Comparison of ENCODE assay signal across 9 cellular contexts in the genomic region with DNA sequence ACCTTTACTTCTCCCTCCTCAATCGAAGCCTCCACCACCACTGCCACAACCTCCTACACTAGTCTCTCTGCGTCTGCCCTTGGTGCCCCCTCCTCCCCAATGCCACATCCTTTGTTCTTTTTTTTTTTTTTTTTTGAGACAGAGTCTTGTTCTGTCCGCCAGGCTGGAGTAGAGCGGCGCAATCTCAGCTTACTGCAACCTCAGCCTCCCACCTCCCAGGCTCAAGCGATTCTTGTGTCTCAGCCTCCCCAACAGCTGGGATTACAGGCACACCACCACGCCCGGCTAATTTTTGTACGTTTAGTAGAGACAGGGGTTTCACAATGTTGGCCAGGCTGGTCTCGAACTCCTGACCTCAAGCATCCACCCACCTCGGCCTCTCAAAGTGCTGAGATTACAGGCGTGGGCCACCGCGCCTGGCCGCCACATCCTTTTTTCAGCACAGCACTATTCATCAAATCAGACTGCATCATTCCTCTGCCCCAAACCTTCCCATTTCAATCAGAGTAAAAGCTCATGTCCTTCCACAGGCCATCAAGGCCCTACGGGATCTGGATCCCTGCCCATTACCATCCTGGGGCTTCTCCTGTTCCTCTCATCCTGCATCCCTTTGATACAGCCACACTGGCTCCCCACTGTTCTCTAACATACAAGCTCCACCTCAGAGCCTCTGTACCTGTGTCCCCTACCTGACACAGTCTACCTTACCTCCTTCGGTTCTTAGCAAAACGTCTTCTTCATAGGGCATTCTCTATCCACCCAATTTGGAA. TPM values are rescaled to one million over a fixed set of nuclear protein-coding genes. Genes with fewer than 3 reads are reported as not detected.
DNase-seq lines count a peak whose midpoint lies in the region; FAIRE-seq and TF ChIP-seq lines count a peak whose summit lies in the region.
"Had no signal": no experiment of that assay in that cellular context is flagged by ENCODE, and none has a peak within 500 bp of the region (broad histone marks: within the 10 kb centered on the region; RNA-seq: fewer than 3 reads in every experiment).

No MANE protein-coding gene starts in this region.

- H3K9me2 ChIP-seq in SU-DHL-6 (replicated peaks; ENCODE audit: insufficient read depth, low read length): no peaks in the 10 kb centered on the region

- no peak overlapping the region for H3K27ac ChIP-seq in SU-DHL-6 (ENCODE audit: low read depth, low read length)
- no peak overlapping the region for H3K27ac ChIP-seq in RWPE1
- H3K27ac ChIP-seq in adrenal gland: no peak overlapping the region

- WGBS in adrenal gland, 4 donors: 62 to 74% (median 64%) methylated on average over 18 of the region's 18 CpGs

- H3K36me3 ChIP-seq in SU-DHL-6 (ENCODE audit: low read length): peaks cover 6% of the 10 kb centered on the region; the same call in 1 of the 2 replicates
- H3K36me3 ChIP-seq in endocrine pancreas (ENCODE audit: control insufficient read depth, insufficient read depth, low read length): no peaks in the 10 kb centered on the region
- H3K36me3 ChIP-seq in adrenal gland (replicated peaks in 1 of 2): peaks cover 0 to 11% of the 10 kb centered on the region in 2 donors

- TF ChIP-seq POLR2A in GM12891 (IDR thresholded peaks at IDR 0.05; ENCODE audit: low read depth, low read length): no peak
- no peak for TF ChIP-seq POLR2A in adrenal gland (IDR thresholded peaks at IDR 0.05)

- TF ChIP-seq CTCF in SU-DHL-6 (IDR thresholded peaks at IDR 0.05; ENCODE audit: insufficient read depth, low read length, poor library complexity, severe bottlenecking) (no peak), RWPE1 (conservative IDR thresholded peaks at IDR 0.05; ENCODE audit: low read depth) (no peak), adrenal gland (IDR thresholded peaks at IDR 0.05) (no peak)

- peak; percentile 9 for FAIRE-seq in GM12891 (lab: Jason Lieb, UNC)

- intact Hi-C loops in adrenal gland (cut with DNase I): no loop called here

- CTCF ChIA-PET in RWPE1 (lab: Yijun Ruan, JAX): interaction anchor here (0.7 to 1.4 kb wide), 2 partner anchors 27 to 126 kb away, joined by 3 to 7 read pairs; partner anchors contain the start of gene NT5C3B

- H3K4me3 ChIP-seq in SU-DHL-6 (ENCODE audit: insufficient read depth, low read length, poor library complexity, severe bottlenecking) (peak overlapping the region; percentile 78), endocrine pancreas (ENCODE audit: control insufficient read depth, insufficient read depth, low read length) (peak overlapping the region; percentile 89), adrenal gland (peak overlapping the region in 1 of 4 donors; percentile 76)

- peaks cover 65% of the 10 kb centered on the region for H3K79me2 ChIP-seq in SU-DHL-6 (ENCODE audit: insufficient read depth, low read length)

- no peaks in the 10 kb centered on the region for H3K27me3 ChIP-seq in SU-DHL-6 (ENCODE audit: low read length)
- H3K27me3 ChIP-seq in endocrine pancreas (ENCODE audit: control insufficient read depth, insufficient read depth, low read length): no peaks in the 10 kb centered on the region
- H3K27me3 ChIP-seq in adrenal gland: no peaks in the 10 kb centered on the region

- H3K9ac ChIP-seq in SU-DHL-6 (ENCODE audit: low read length): peak overlapping the region; percentile 84
- H3K9ac ChIP-seq in endocrine pancreas (ENCODE audit: control insufficient read depth, insufficient read depth, low read length): peak overlapping the region; percentile 99

- POLR2A ChIA-PET in RWPE1 (lab: Yijun Ruan, JAX; ENCODE audit: low non-redundant PET): interaction anchor here (1.0 kb wide), 1 partner anchor 67 kb away, joined by 3 read pairs; the partner anchor contains the start of gene ODAD4

- H3K9me3 ChIP-seq in SU-DHL-6 (ENCODE audit: insufficient read depth, low read length) (no peaks in the 10 kb centered on the region), endocrine pancreas (ENCODE audit: control insufficient read depth, low read length) (no peaks in the 10 kb centered on the region), adrenal gland (replicated peaks in 1 of 3) (no peaks in the 10 kb centered on the region)

- peak overlapping the region; percentile 82 for H3K4me2 ChIP-seq in SU-DHL-6 (ENCODE audit: low read depth, low read length, poor library complexity, severe bottlenecking)

- H3F3A ChIP-seq in SU-DHL-6 (ENCODE audit: insufficient read depth): peaks cover 16% of the 10 kb centered on the region

- no peak overlapping the region for H2AFZ ChIP-seq in SU-DHL-6 (ENCODE audit: low read depth, low read length, severe bottlenecking)

- H3K4me1 ChIP-seq in endocrine pancreas (ENCODE audit: control insufficient read depth, insufficient read depth, low read length) (peaks cover 6% of the 10 kb centered on the region), adrenal gland (replicated peaks in 1 of 2) (peaks cover 6 to 38% of the 10 kb centered on the region in 2 donors)

- DNase-seq in GM12891 (ENCODE audit: insufficient read length, low spot score) (no peak), NCI-H2029 (lab: John Stamatoyannopoulos, UW) (no peak), RWPE1 (ENCODE audit: low spot score) (no peak), adrenal gland (no peak), AML-193 (lab: John Stamatoyannopoulos, UW) (no peak)
- DNase-seq in stimulated activated CD4-positive, alpha-beta T cell treated with anti-CD3 and anti-CD28 coated beads, Interleukin-15, amount 100 ng/mL, for 24 hours: peak; percentile 44
- DNase-seq: effector CD4-positive, alpha-beta T cell had no signal

- no peaks in the 10 kb centered on the region; the same call in 1 of the 2 replicates for H4K20me1 ChIP-seq in SU-DHL-6 (ENCODE audit: low read depth, low read length)

TF ChIP-seq in GM12891, 5 proteins besides CTCF, POLR2A, EP300 and RAD21:
- no peak for TF ChIP-seq POLR2AphosphoS5 (IDR thresholded peaks at IDR 0.05; ENCODE audit: low read depth, low read length)
- no peak for TF ChIP-seq PAX5 (IDR thresholded peaks at IDR 0.05; ENCODE audit: insufficient read depth, low read length, severe bottlenecking)
- TF ChIP-seq SPI1 (IDR thresholded peaks at IDR 0.05; ENCODE audit: low read depth, low read length): no peak
- no peak for TF ChIP-seq POU2F2 (IDR thresholded peaks at IDR 0.05; ENCODE audit: low read depth, low read length)
- no peak for TF ChIP-seq TAF1 (IDR thresholded peaks at IDR 0.05; ENCODE audit: low read depth, low read length)

RNA-seq across cellular contexts. Expression of gene KLHL11, which starts 2.0 kb away (rescaled TPM):
- polyA plus RNA-seq in GM12891 (2012; ENCODE audit: low read depth, missing spikeins): 1.7 TPM
- total RNA-seq in adrenal gland: 10 to 100 TPM; 14.7 to 42.9 (median 23.6) TPM
- polyA plus RNA-seq in adrenal gland: 1 to 10 TPM in 1 of 3 donors, under 1 TPM in 2; 0.17 to 3.2 (median 0.97) TPM

RNA-seq across cellular contexts. Expression of gene KLHL10, which starts 25.6 kb away (rescaled TPM):
- polyA plus RNA-seq in GM12891 (2012; ENCODE audit: low read depth, missing spikeins): 0.13 TPM
- total RNA-seq in adrenal gland: under 1 TPM in 1 of 8 donors, not detected in 7; 0.29 TPM
- under 1 TPM in 2 of 3 donors, not detected in 1; 0.10 to 0.24 TPM for polyA plus RNA-seq in adrenal gland

RNA-seq across cellular contexts. Expression of gene NT5C3B, which starts 27.2 kb away (rescaled TPM):
- 24.8 TPM for polyA plus RNA-seq in GM12891 (2012; ENCODE audit: low read depth, missing spikeins)
- total RNA-seq in adrenal gland: 10 to 100 TPM; 36.2 to 62.9 (median 47.0) TPM
- 100 to 1,000 TPM in 1 of 3 donors, 10 to 100 TPM in 2; 51.4 to 121 (median 98.8) TPM for polyA plus RNA-seq in adrenal gland

RNA-seq across cellular contexts. Expression of gene FKBP10, which starts 50.5 kb away (rescaled TPM):
- 1.1 TPM for polyA plus RNA-seq in GM12891 (2012; ENCODE audit: low read depth, missing spikeins)
- total RNA-seq in adrenal gland: 100 to 1,000 TPM in 3 of 8 donors, 10 to 100 TPM in 5; 62.3 to 131 (median 85.1) TPM
- polyA plus RNA-seq in adrenal gland: 100 to 1,000 TPM in 2 of 3 donors, 10 to 100 TPM in 1; 28.4 to 244 (median 157) TPM

RNA-seq across cellular contexts. Expression of gene P3H4, which starts 51.5 kb away (rescaled TPM):
- 0.19 TPM for polyA plus RNA-seq in GM12891 (2012; ENCODE audit: low read depth, missing spikeins)
- total RNA-seq in adrenal gland: 10 to 100 TPM; 22.7 to 67.2 (median 33.9) TPM
- 10 to 100 TPM; 12.8 to 19.1 (median 14.1) TPM for polyA plus RNA-seq in adrenal gland
